Comparison of ENCODE assay signal across 9 cellular contexts in the genomic region with DNA sequence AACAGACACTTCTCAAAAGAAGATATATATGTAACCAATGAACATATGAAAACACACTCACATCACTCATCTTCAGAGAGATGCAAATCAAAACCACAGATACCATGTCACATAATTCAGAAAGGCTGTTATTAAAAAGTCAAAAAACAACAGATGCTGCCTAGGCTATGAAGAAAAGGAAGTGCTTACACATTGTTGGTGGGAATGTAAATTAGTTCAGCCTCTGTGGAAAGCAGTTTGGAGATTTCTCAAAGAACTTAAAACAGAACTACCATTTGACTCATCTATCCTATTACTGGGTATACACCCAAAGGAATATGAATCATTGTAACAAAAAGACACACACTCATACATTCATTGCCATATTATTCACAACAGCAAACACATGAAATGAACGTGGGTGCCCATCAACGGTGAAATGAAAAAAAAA. TPM values are rescaled to one million over a fixed set of nuclear protein-coding genes. Genes with fewer than 3 reads are reported as not detected.
DNase-seq lines count a peak whose midpoint lies in the region; ATAC-seq and TF ChIP-seq lines count a peak whose summit lies in the region.
"Had no signal": no experiment of that assay in that cellular context is flagged by ENCODE, and none has a peak within 500 bp of the region (broad histone marks: within the 10 kb centered on the region; RNA-seq: fewer than 3 reads in every experiment).

No MANE protein-coding gene starts in this region.

- CTCF ChIA-PET in activated CD4-positive, alpha-beta memory T cell treated with anti-CD3 and anti-CD28 coated beads for 36 hours (lab: Charles Lee): no interaction called here

- H3K27ac ChIP-seq in thyroid gland: no peak overlapping the region

- no peaks in the 10 kb centered on the region for H3K4me1 ChIP-seq in thyroid gland

- H3K9me3 Mint-ChIP-seq in activated CD4-positive, alpha-beta memory T cell treated with anti-CD3 and anti-CD28 coated beads for 36 hours: no peaks in the 10 kb centered on the region

- no peak for TF ChIP-seq CTCF in thyroid gland (IDR thresholded peaks at IDR 0.05)

- H3K27ac Mint-ChIP-seq in activated CD4-positive, alpha-beta memory T cell treated with anti-CD3 and anti-CD28 coated beads for 36 hours: no peak overlapping the region

- intact Hi-C loops in thyroid gland (cut with DNase I): no loop called here
- intact Hi-C loops in activated CD4-positive, alpha-beta memory T cell treated with anti-CD3 and anti-CD28 coated beads for 36 hours (cut with micrococcal nuclease): loop anchor here (1.0 to 10.0 kb wide), 8 partner anchors 42 to 796 kb away; partner anchors contain the start of gene MAGOHB

- no peaks in the 10 kb centered on the region for H3K27me3 ChIP-seq in thyroid gland

- POLR2A ChIA-PET in activated CD4-positive, alpha-beta memory T cell treated with anti-CD3 and anti-CD28 coated beads for 36 hours (lab: Charles Lee): interaction anchor here (0.7 kb wide), 1 partner anchor 727 kb away, joined by 3 read pairs; no protein-coding TSS in a partner anchor

- H3K4me1 Mint-ChIP-seq in activated CD4-positive, alpha-beta memory T cell treated with anti-CD3 and anti-CD28 coated beads for 36 hours (ENCODE audit: low read depth): peaks cover 9% of the 10 kb centered on the region

- peaks cover 39% of the 10 kb centered on the region for H3K27me3 Mint-ChIP-seq in activated CD4-positive, alpha-beta memory T cell treated with anti-CD3 and anti-CD28 coated beads for 36 hours

- no peaks in the 10 kb centered on the region for H3K9me3 ChIP-seq in thyroid gland

- no peak for TF ChIP-seq POLR2A in thyroid gland (IDR thresholded peaks at IDR 0.05)

- ATAC-seq in GM18907 (IDR thresholded peaks at IDR 0.05; ENCODE audit: unreplicated experiment): peak; percentile 97
- ATAC-seq in HG02623 (IDR thresholded peaks at IDR 0.05; ENCODE audit: unreplicated experiment): peak; percentile 81
- ATAC-seq: HCT116 had no signal

- H3K36me3 ChIP-seq in thyroid gland: no peaks in the 10 kb centered on the region

- H3K36me3 Mint-ChIP-seq in activated CD4-positive, alpha-beta memory T cell treated with anti-CD3 and anti-CD28 coated beads for 36 hours: no peaks in the 10 kb centered on the region

- WGBS in thyroid gland, 2 donors: 86 to 93% methylated on average over 2 of the region's 2 CpGs

- H3K4me3 ChIP-seq in thyroid gland (replicated peaks in 1 of 3): no peak overlapping the region

- H3K4me3 Mint-ChIP-seq in activated CD4-positive, alpha-beta memory T cell treated with anti-CD3 and anti-CD28 coated beads for 36 hours: no peak overlapping the region

- DNase-seq in NCI-H526 (lab: John Stamatoyannopoulos, UW) (peak; percentile 24 to 26), myocyte (ENCODE audit: low read depth) (peak; percentile 3), NCI-H2196 (lab: John Stamatoyannopoulos, UW; ENCODE audit: unreplicated experiment) (no peak), iPS-NIHi7 (ENCODE audit: extremely low spot score) (no peak), thyroid gland (no peak)
- no peak for DNase-seq in activated CD4-positive, alpha-beta memory T cell treated with anti-CD3 and anti-CD28 coated beads for 36 hours

RNA-seq across cellular contexts. Expression of gene EIF2S3B, which starts 35.1 kb away (rescaled TPM):
- total RNA-seq in myocyte (0.62 and 0.83 TPM in 2 replicates), thyroid gland (1 to 10 TPM in 2 of 4 donors, under 1 TPM in 1, not detected in 1; 0.45 to 2.0 (median 1.0) TPM)
- polyA plus RNA-seq in myocyte (2012): 0.42 TPM
- 1 to 10 TPM; 2.1 to 2.3 TPM for total RNA-seq in activated CD4-positive, alpha-beta memory T cell treated with anti-CD3 and anti-CD28 coated beads for 36 hours

Comparison
In these comparisons a context has a peak if more than half of its experiments do, and no peak if none do; other contexts are left out.
1. DNase-seq: peak in NCI-H526 (2 of 2) and myocyte (single experiment); none in NCI-H2196 (single experiment), iPS-NIHi7 (single experiment), thyroid gland (0 of 2) and activated CD4-positive, alpha-beta memory T cell treated with anti-CD3 and anti-CD28 coated beads for 36 hours (single experiment).